In genomic region chr20:31706607-31707257, GRCh38 we compare ENCODE assay signal across 10 cellular contexts. TPM values are rescaled to one million over a fixed set of nuclear protein-coding genes. Genes with fewer than 3 reads are reported as not detected.
A peak's percentile ranks its signal among the peaks of the same experiment; 100 is the strongest.
DNase-seq lines count a peak whose midpoint lies in the region; ATAC-seq, FAIRE-seq and TF ChIP-seq lines count a peak whose summit lies in the region.
"Had no signal": no experiment of that assay in that cellular context is flagged by ENCODE, and none has a peak within 500 bp of the region (broad histone marks: within the 10 kb centered on the region; RNA-seq: fewer than 3 reads in every experiment).

No MANE protein-coding gene starts in this region.

- dilution Hi-C loops in keratinocyte (cut with MboI; ENCODE audit: extremely low pct_ligation_motif_present, low sequenced_read_pairs), result no loop called here

- intact Hi-C loops in activated B cell treated with CpG ODN at 0.5 μM for 24 hours (cut with micrococcal nuclease), result loop anchor here (2.0 kb wide), 1 partner anchor 16 kb away; the partner anchor contains the start of gene BCL2L1

- ATAC-seq in activated T-cell treated with anti-CD3 and anti-CD28 coated beads, Interleukin-2, amount 50 U/mL, for 72 hours (replicated peaks in 1 of 2), result no peak
- ATAC-seq in activated B cell treated with CpG ODN at 0.5 μM for 24 hours (ENCODE audit: low read depth), result no peak
- ATAC-seq in GM21515 (IDR thresholded peaks at IDR 0.05; ENCODE audit: unreplicated experiment), result no peak
- no peak for ATAC-seq in GM18520 (IDR thresholded peaks at IDR 0.05; ENCODE audit: unreplicated experiment)
- ATAC-seq: heart left ventricle had no signal

- peaks cover 10 to 27% of the 10 kb centered on the region in 2 donors for H3K36me3 Mint-ChIP-seq in activated T-cell treated with anti-CD3 and anti-CD28 coated beads, Interleukin-2, amount 50 U/mL, for 72 hours (ENCODE audit: insufficient read depth in 2 of 2)
- peaks cover 68% of the 10 kb centered on the region for H3K36me3 Mint-ChIP-seq in activated B cell treated with CpG ODN at 0.5 μM for 24 hours (ENCODE audit: low read depth)

- H3K36me3 ChIP-seq in keratinocyte (ENCODE audit: control insufficient read depth in 2 of 2, extremely low read depth in 1 of 2, insufficient read depth in 2 of 2, low read length in 2 of 2) (peaks cover 23 to 67% of the 10 kb centered on the region in 2 experiments), thymus (ENCODE audit: control insufficient read depth, insufficient read depth) (peaks cover 45% of the 10 kb centered on the region)

- H3K27me3 ChIP-seq in keratinocyte (ENCODE audit: control insufficient read depth, extremely low read depth, insufficient read depth, low read length) (no peaks in the 10 kb centered on the region), thymus (ENCODE audit: control insufficient read depth, insufficient read depth) (no peaks in the 10 kb centered on the region)
- H3K27me3 ChIP-seq: adrenal gland, heart left ventricle had no signal

- no peak overlapping the region for H3K4me3 Mint-ChIP-seq in activated T-cell treated with anti-CD3 and anti-CD28 coated beads, Interleukin-2, amount 50 U/mL, for 72 hours
- no peak overlapping the region for H3K4me3 Mint-ChIP-seq in activated B cell treated with CpG ODN at 0.5 μM for 24 hours

- H3K27ac ChIP-seq in keratinocyte (ENCODE audit: control insufficient read depth, insufficient read depth, low read length), result peak overlapping the region; percentile 97
- peak overlapping the region; percentile 62 for H3K27ac ChIP-seq in thymus (ENCODE audit: low read depth)

- CTCF ChIA-PET in activated B cell treated with CpG ODN at 0.5 μM for 24 hours (lab: Charles Lee), result interaction anchor here (1.9 kb wide), 1 partner anchor 17 kb away, joined by 9 read pairs; no protein-coding TSS in a partner anchor

- H3K4me2 ChIP-seq in keratinocyte (ENCODE audit: control insufficient read depth, extremely low read depth, insufficient read depth, low read depth, low read length), result no peak overlapping the region

- H3K4me1 Mint-ChIP-seq in activated T-cell treated with anti-CD3 and anti-CD28 coated beads, Interleukin-2, amount 50 U/mL, for 72 hours (ENCODE audit: low read depth), result peaks cover 74% of the 10 kb centered on the region
- peaks cover 61% of the 10 kb centered on the region for H3K4me1 Mint-ChIP-seq in activated B cell treated with CpG ODN at 0.5 μM for 24 hours

- H4K20me1 ChIP-seq in keratinocyte (ENCODE audit: control insufficient read depth, extremely low read depth, insufficient read depth, low read length), result no peaks in the 10 kb centered on the region

- POLR2A ChIA-PET in activated B cell treated with CpG ODN at 0.5 μM for 24 hours (lab: Charles Lee), result interaction anchor here (0.5 to 1.2 kb wide), 2 partner anchors 11 to 16 kb away, joined by 3 to 8 read pairs; partner anchors contain the start of gene BCL2L1

- no peaks in the 10 kb centered on the region for H3K27me3 Mint-ChIP-seq in activated T-cell treated with anti-CD3 and anti-CD28 coated beads, Interleukin-2, amount 50 U/mL, for 72 hours (ENCODE audit: low read depth)
- no peaks in the 10 kb centered on the region for H3K27me3 Mint-ChIP-seq in activated B cell treated with CpG ODN at 0.5 μM for 24 hours

- FAIRE-seq in keratinocyte (lab: Jason Lieb, UNC), result no peak

- WGBS in thymus, result 98% methylated on average over 2 of the region's 2 CpGs

- no peak overlapping the region for H2AFZ ChIP-seq in keratinocyte (ENCODE audit: control insufficient read depth, low read length)

- no peak for DNase-seq in activated T-cell treated with anti-CD3 and anti-CD28 coated beads, Interleukin-2, amount 50 U/mL, for 72 hours
- no peak for DNase-seq in activated T-cell treated with anti-CD3 and anti-CD28 coated beads, Interleukin-2, amount 50 U/mL, for 1 hour
- DNase-seq in activated B cell treated with CpG ODN at 0.5 μM for 24 hours (no peak), keratinocyte (ENCODE audit: low read depth, low spot score) (no peak), dedifferentiated amniotic fluid mesenchymal stem cell (ENCODE audit: extremely low spot score) (no peak)
- DNase-seq: heart left ventricle had no signal

- H3K9me3 ChIP-seq in keratinocyte (ENCODE audit: control insufficient read depth, low read depth, low read length) (no peaks in the 10 kb centered on the region), thymus (ENCODE audit: control insufficient read depth) (no peaks in the 10 kb centered on the region)
- H3K9me3 ChIP-seq: adrenal gland, heart left ventricle had no signal

- no peak overlapping the region for H3K4me3 ChIP-seq in keratinocyte (ENCODE audit: control insufficient read depth in 2 of 3, extremely low read depth in 1 of 3, insufficient read depth in 2 of 3, low read depth in 1 of 3, low read length in 3 of 3)
- no peak overlapping the region for H3K4me3 ChIP-seq in thymus (ENCODE audit: low read length)
- H3K4me3 ChIP-seq: adrenal gland, heart left ventricle had no signal

- peak overlapping the region; percentile 41 for H3K27ac Mint-ChIP-seq in activated T-cell treated with anti-CD3 and anti-CD28 coated beads, Interleukin-2, amount 50 U/mL, for 72 hours
- peak overlapping the region; percentile 73 for H3K27ac Mint-ChIP-seq in activated B cell treated with CpG ODN at 0.5 μM for 24 hours

- H3K79me2 ChIP-seq in keratinocyte (ENCODE audit: control insufficient read depth, insufficient read depth, low read length), result peaks cover 82% of the 10 kb centered on the region

- H3K4me1 ChIP-seq in keratinocyte (ENCODE audit: control insufficient read depth, extremely low read depth, insufficient read depth, low read length), result peaks cover 68% of the 10 kb centered on the region
- H3K4me1 ChIP-seq in thymus (ENCODE audit: control insufficient read depth, insufficient read depth, low read length), result peaks cover 67% of the 10 kb centered on the region

- no peak overlapping the region for H3K9ac ChIP-seq in keratinocyte (ENCODE audit: control insufficient read depth, extremely low read depth, insufficient read depth, low read length)

- TF ChIP-seq CTCF in activated B cell treated with CpG ODN at 0.5 μM for 24 hours (IDR thresholded peaks at IDR 0.05) (no peak), keratinocyte (optimal IDR thresholded peaks at IDR 0.05 in 1 of 3, IDR thresholded peaks at IDR 0.05 in 1 of 3, conservative IDR thresholded peaks at IDR 0.05 in 1 of 3; ENCODE audit: extremely low read depth in 1 of 3, insufficient read depth in 2 of 3, low read length in 3 of 3) (no peak)

- H3K9me1 ChIP-seq in keratinocyte (ENCODE audit: control insufficient read depth, extremely low read depth, insufficient read depth, low read length), result peaks cover 6% of the 10 kb centered on the region

- H3K9me3 Mint-ChIP-seq in activated T-cell treated with anti-CD3 and anti-CD28 coated beads, Interleukin-2, amount 50 U/mL, for 72 hours, result no peaks in the 10 kb centered on the region
- H3K9me3 Mint-ChIP-seq in activated B cell treated with CpG ODN at 0.5 μM for 24 hours, result no peaks in the 10 kb centered on the region

RNA-seq across cellular contexts. Expression of gene BCL2L1, which starts 15.9 kb away (rescaled TPM):
- total RNA-seq in activated T-cell treated with anti-CD3 and anti-CD28 coated beads, Interleukin-2, amount 50 U/mL, for 72 hours, result 100 to 1,000 TPM; 120 to 152 TPM
- total RNA-seq in activated B cell treated with CpG ODN at 0.5 μM for 24 hours, result 53.4 and 60.4 TPM in 2 replicates
- 90.0 to 142 TPM (median 109 TPM) in 3 replicates for polyA plus RNA-seq in keratinocyte
- polyA plus RNA-seq in keratinocyte (2011; ENCODE audit: low read depth), result 197 TPM
- polyA plus RNA-seq in keratinocyte (2011; cell fraction: cytosol; rRNA removed), result 118 and 127 TPM in 2 replicates
- 135 and 145 TPM in 2 replicates for polyA plus RNA-seq in keratinocyte (2011; cell fraction: nucleus; rRNA removed)
- 123 and 151 TPM in 2 replicates for polyA plus RNA-seq in keratinocyte (2012; ENCODE audit: low replicate concordance)
- polyA minus RNA-seq in keratinocyte, result 66.2 to 107 TPM (median 79.9 TPM) in 3 replicates
- 90.0 TPM for polyA minus RNA-seq in keratinocyte (2011; cell fraction: cytosol; rRNA and poly(A)+ RNA removed)
- polyA minus RNA-seq in keratinocyte (2011; cell fraction: nucleus; rRNA and poly(A)+ RNA removed), result 68.3 and 89.0 TPM in 2 replicates
- polyA plus RNA-seq in thymus, result 58.3 TPM

RNA-seq across cellular contexts. Expression of gene TPX2, which starts 32.4 kb away (rescaled TPM):
- total RNA-seq in activated T-cell treated with anti-CD3 and anti-CD28 coated beads, Interleukin-2, amount 50 U/mL, for 72 hours, result 100 to 1,000 TPM; 114 to 132 TPM
- 2.2 and 2.8 TPM in 2 replicates for total RNA-seq in activated B cell treated with CpG ODN at 0.5 μM for 24 hours
- polyA plus RNA-seq in keratinocyte (7.1 to 32.5 TPM (median 31.5 TPM) in 3 replicates), thymus (8.2 TPM)
- 1.6 TPM for polyA plus RNA-seq in keratinocyte (2011; ENCODE audit: low read depth)
- 10.2 and 15.7 TPM in 2 replicates for polyA plus RNA-seq in keratinocyte (2011; cell fraction: cytosol; rRNA removed)
- polyA plus RNA-seq in keratinocyte (2011; cell fraction: nucleus; rRNA removed), result 12.1 and 13.8 TPM in 2 replicates
- 1.7 and 36.0 TPM in 2 replicates for polyA plus RNA-seq in keratinocyte (2012; ENCODE audit: low replicate concordance)
- polyA minus RNA-seq in keratinocyte, result 6.0 to 27.2 TPM (median 17.3 TPM) in 3 replicates
- 8.2 TPM for polyA minus RNA-seq in keratinocyte (2011; cell fraction: cytosol; rRNA and poly(A)+ RNA removed)
- 5.5 and 10.5 TPM in 2 replicates for polyA minus RNA-seq in keratinocyte (2011; cell fraction: nucleus; rRNA and poly(A)+ RNA removed)

Comparison
In these comparisons a context has a peak if more than half of its experiments do, and no peak if none do; other contexts are left out.
1. RNA of gene TPX2, which starts 32.4 kb away (total RNA-seq): 114 to 132 TPM in activated T-cell treated with anti-CD3 and anti-CD28 coated beads, Interleukin-2, amount 50 U/mL, for 72 hours; 2.2 to 2.8 TPM in activated B cell treated with CpG ODN at 0.5 μM for 24 hours; every median in the first group is over 10 times any median in the second.